Comparison of ENCODE assay signal across 8 cellular contexts in genomic region chr22:20298110-20298802, GRCh38. TPM values are rescaled to one million over a fixed set of nuclear protein-coding genes. Genes with fewer than 3 reads are reported as not detected.
DNase-seq lines count a peak whose midpoint lies in the region; ATAC-seq, FAIRE-seq and TF ChIP-seq lines count a peak whose summit lies in the region.

No MANE protein-coding gene starts in this region.

- H3K4me3 Mint-ChIP-seq in activated CD4-positive, alpha-beta T cell treated with anti-CD3 and anti-CD28 coated beads, Interleukin-2, amount 10 ng/mL, durations not matched to agents 7 days and 5 days: peak overlapping the region; percentile 45
- peak overlapping the region; percentile 23 for H3K4me3 Mint-ChIP-seq in activated naive CD8-positive, alpha-beta T cell treated with anti-CD3 and anti-CD28 coated beads for 36 hours
- peak overlapping the region; percentile 86 to 92 for H3K4me3 Mint-ChIP-seq in stimulated activated naive B cell treated with anti-CD40 and anti-IgM and Interleukin-4, amounts not matched to agents 10 μg/mL and 1 μg/mL and 100 μg/mL, for 72 hours

- FAIRE-seq in frontal cortex (lab: Jason Lieb, UNC): no peak

- H3K27me3 Mint-ChIP-seq in activated CD4-positive, alpha-beta T cell treated with anti-CD3 and anti-CD28 coated beads, Interleukin-2, amount 10 ng/mL, durations not matched to agents 7 days and 5 days: peaks cover 20% of the 10 kb centered on the region
- H3K27me3 Mint-ChIP-seq in activated naive CD8-positive, alpha-beta T cell treated with anti-CD3 and anti-CD28 coated beads for 36 hours: peaks cover 21% of the 10 kb centered on the region
- H3K27me3 Mint-ChIP-seq in stimulated activated naive B cell treated with anti-CD40 and anti-IgM and Interleukin-4, amounts not matched to agents 10 μg/mL and 1 μg/mL and 100 μg/mL, for 72 hours: peaks cover 6 to 14% of the 10 kb centered on the region in 2 donors

- intact Hi-C loops in left colon (cut with DNase I, micrococcal nuclease): no loop called here

- H3K9me3 Mint-ChIP-seq in activated CD4-positive, alpha-beta T cell treated with anti-CD3 and anti-CD28 coated beads, Interleukin-2, amount 10 ng/mL, durations not matched to agents 7 days and 5 days: no peaks in the 10 kb centered on the region
- no peaks in the 10 kb centered on the region for H3K9me3 Mint-ChIP-seq in activated naive CD8-positive, alpha-beta T cell treated with anti-CD3 and anti-CD28 coated beads for 36 hours
- H3K9me3 Mint-ChIP-seq in stimulated activated naive B cell treated with anti-CD40 and anti-IgM and Interleukin-4, amounts not matched to agents 10 μg/mL and 1 μg/mL and 100 μg/mL, for 72 hours: no peaks in the 10 kb centered on the region

- CTCF ChIA-PET in activated CD4-positive, alpha-beta T cell treated with anti-CD3 and anti-CD28 coated beads, Interleukin-2, amount 10 ng/mL, durations not matched to agents 7 days and 5 days (lab: Charles Lee): interaction anchor here (0.6 kb wide), 1 partner anchor 141 kb away, joined by 3 read pairs; no protein-coding TSS in a partner anchor

- DNase-seq in activated CD4-positive, alpha-beta T cell treated with anti-CD3 and anti-CD28 coated beads, Interleukin-2, amount 10 ng/mL, durations not matched to agents 7 days and 5 days: no peak
- DNase-seq in activated CD4-positive, alpha-beta T cell treated with anti-CD3 and anti-CD28 coated beads for 1 hour: no peak
- no peak for DNase-seq in activated naive CD8-positive, alpha-beta T cell treated with anti-CD3 and anti-CD28 coated beads for 36 hours
- DNase-seq in left colon: no peak
- DNase-seq in stimulated activated naive B cell treated with anti-CD40 and anti-IgM and Interleukin-4, amounts not matched to agents 10 μg/mL and 1 μg/mL and 100 μg/mL, for 72 hours: no peak
- DNase-seq in erythroblast (lab: John Stamatoyannopoulos, UW): no peak
- no peak for DNase-seq in NCI-H2081 treated with DMSO at 0.1 percent for 48 hours (lab: John Stamatoyannopoulos, UW)
- DNase-seq in frontal cortex (ENCODE audit: low spot score in 2 of 2): no peak

- ATAC-seq in left colon: peak; percentile 9
- no peak for ATAC-seq in stimulated activated naive B cell treated with anti-CD40 and anti-IgM and Interleukin-4, amounts not matched to agents 10 μg/mL and 1 μg/mL and 100 μg/mL, for 72 hours (replicated peaks)

- TF ChIP-seq POLR2A in erythroblast (IDR thresholded peaks at IDR 0.05; ENCODE audit: low read length): no peak

- no peaks in the 10 kb centered on the region for H3K36me3 Mint-ChIP-seq in activated CD4-positive, alpha-beta T cell treated with anti-CD3 and anti-CD28 coated beads, Interleukin-2, amount 10 ng/mL, durations not matched to agents 7 days and 5 days (ENCODE audit: low read depth)
- H3K36me3 Mint-ChIP-seq in activated naive CD8-positive, alpha-beta T cell treated with anti-CD3 and anti-CD28 coated beads for 36 hours: no peaks in the 10 kb centered on the region
- no peaks in the 10 kb centered on the region for H3K36me3 Mint-ChIP-seq in stimulated activated naive B cell treated with anti-CD40 and anti-IgM and Interleukin-4, amounts not matched to agents 10 μg/mL and 1 μg/mL and 100 μg/mL, for 72 hours

- POLR2A ChIA-PET in activated CD4-positive, alpha-beta T cell treated with anti-CD3 and anti-CD28 coated beads, Interleukin-2, amount 10 ng/mL, durations not matched to agents 7 days and 5 days (lab: Charles Lee): interaction anchor here (0.6 kb wide), 1 partner anchor 25 kb away, joined by 6 read pairs; no protein-coding TSS in a partner anchor

- H3K27ac Mint-ChIP-seq in activated CD4-positive, alpha-beta T cell treated with anti-CD3 and anti-CD28 coated beads, Interleukin-2, amount 10 ng/mL, durations not matched to agents 7 days and 5 days: no peak overlapping the region
- H3K27ac Mint-ChIP-seq in activated naive CD8-positive, alpha-beta T cell treated with anti-CD3 and anti-CD28 coated beads for 36 hours: no peak overlapping the region
- no peak overlapping the region for H3K27ac Mint-ChIP-seq in stimulated activated naive B cell treated with anti-CD40 and anti-IgM and Interleukin-4, amounts not matched to agents 10 μg/mL and 1 μg/mL and 100 μg/mL, for 72 hours

- H3K4me1 Mint-ChIP-seq in activated CD4-positive, alpha-beta T cell treated with anti-CD3 and anti-CD28 coated beads, Interleukin-2, amount 10 ng/mL, durations not matched to agents 7 days and 5 days: peaks cover 18% of the 10 kb centered on the region
- peaks cover 1% of the 10 kb centered on the region for H3K4me1 Mint-ChIP-seq in activated naive CD8-positive, alpha-beta T cell treated with anti-CD3 and anti-CD28 coated beads for 36 hours
- peaks cover 8 to 10% of the 10 kb centered on the region in 2 donors for H3K4me1 Mint-ChIP-seq in stimulated activated naive B cell treated with anti-CD40 and anti-IgM and Interleukin-4, amounts not matched to agents 10 μg/mL and 1 μg/mL and 100 μg/mL, for 72 hours

RNA-seq across cellular contexts. Expression of gene DGCR6L, which starts 21.6 kb away (rescaled TPM):
- 10 to 100 TPM; 60.4 to 63.1 TPM for total RNA-seq in activated CD4-positive, alpha-beta T cell treated with anti-CD3 and anti-CD28 coated beads, Interleukin-2, amount 10 ng/mL, durations not matched to agents 7 days and 5 days
- 10 to 100 TPM; 35.1 to 38.2 TPM for total RNA-seq in activated naive CD8-positive, alpha-beta T cell treated with anti-CD3 and anti-CD28 coated beads for 36 hours
- total RNA-seq in left colon: 10 to 100 TPM; 25.7 to 26.1 TPM
- 26.5 TPM for total RNA-seq in frontal cortex

RNA-seq across cellular contexts. Expression of gene RTN4R, which starts 30.1 kb away (rescaled TPM):
- 1 to 10 TPM; 3.1 to 4.0 TPM for total RNA-seq in activated CD4-positive, alpha-beta T cell treated with anti-CD3 and anti-CD28 coated beads, Interleukin-2, amount 10 ng/mL, durations not matched to agents 7 days and 5 days
- 1 to 10 TPM; 3.2 to 3.5 TPM for total RNA-seq in activated naive CD8-positive, alpha-beta T cell treated with anti-CD3 and anti-CD28 coated beads for 36 hours
- total RNA-seq in left colon (1 to 10 TPM; 4.0 to 6.5 TPM), frontal cortex (10.2 TPM)

Comparison
In these comparisons a context has a peak if more than half of its experiments do, and no peak if none do; other contexts are left out.
1. H3K4me3 Mint-ChIP-seq: peak in every context shown above with its lines; median percentile 89 in stimulated activated naive B cell treated with anti-CD40 and anti-IgM and Interleukin-4, amounts not matched to agents 10 μg/mL and 1 μg/mL and 100 μg/mL, for 72 hours; 45 in activated CD4-positive, alpha-beta T cell treated with anti-CD3 and anti-CD28 coated beads, Interleukin-2, amount 10 ng/mL, durations not matched to agents 7 days and 5 days; 23 in activated naive CD8-positive, alpha-beta T cell treated with anti-CD3 and anti-CD28 coated beads for 36 hours.